24 cellular contexts compared by ENCODE assay signal in the genomic region with DNA sequence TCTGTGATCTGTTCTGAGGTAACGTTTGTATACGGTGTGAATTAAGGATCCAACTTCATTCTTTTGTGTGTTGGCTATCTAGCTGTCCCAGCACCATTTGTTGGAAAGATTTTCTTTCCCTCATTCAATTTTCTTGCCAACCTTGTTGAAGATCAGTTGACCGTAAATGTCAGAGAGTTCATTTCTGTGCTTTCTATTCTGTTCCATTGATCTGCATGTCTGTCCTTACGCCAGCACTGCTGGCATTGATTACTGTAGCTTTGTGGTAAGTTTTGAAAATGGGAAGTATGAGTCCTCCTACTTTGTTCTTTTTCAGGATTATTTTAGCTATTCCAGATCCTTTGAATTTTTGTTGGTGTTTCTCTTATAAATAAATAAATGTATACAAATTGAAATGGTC.
"Had no signal": no experiment of that assay in that cellular context is flagged by ENCODE, and none has a peak within 500 bp of the region (broad histone marks: within the 10 kb centered on the region; RNA-seq: fewer than 3 reads in every experiment).

No MANE protein-coding gene starts in this region.

- H3K4me1 ChIP-seq: Peyer's patch, SJSA1 had no signal

- H3K9ac ChIP-seq: KMS-11 had no signal

- H3K9me3 ChIP-seq: Peyer's patch, SJSA1 had no signal

- DNase-seq: activated B cell treated with CpG ODN at 0.5 μM for 24 hours; activated CD4-positive, alpha-beta memory T cell treated with anti-CD3 and anti-CD28 coated beads for 36 hours; activated CD4-positive, alpha-beta T cell treated with anti-CD3 and anti-CD28 coated beads, Interleukin-2, amount 10 ng/mL, durations not matched to agents 7 days and 5 days; activated CD8-positive, alpha-beta memory T cell treated with anti-CD3 and anti-CD28 coated beads, Interleukin-2, amount 50 U/mL, for 4 hours; activated effector memory CD4-positive, alpha-beta T cell treated with Interleukin-2 at 50 U/mL for 16 hours; activated naive CD4-positive, alpha-beta T cell; activated T-cell treated with anti-CD3 and anti-CD28 coated beads, Interleukin-2, amount 50 U/mL, for 1 hour; aorta; MM.1S; NCI-H1105; NCI-H1436; NCI-H1694 treated with DMSO at 0.1 percent for 48 hours; NCI-H2029 treated with DMSO at 0.1 percent for 48 hours; NCI-H510A treated with DMSO at 0.1 percent for 48 hours; Peyer's patch; Right ventricle myocardium superior had no signal

- H3K4me3 Mint-ChIP-seq: activated B cell treated with CpG ODN at 0.5 μM for 24 hours; activated CD4-positive, alpha-beta memory T cell treated with anti-CD3 and anti-CD28 coated beads for 36 hours; activated CD4-positive, alpha-beta T cell treated with anti-CD3 and anti-CD28 coated beads, Interleukin-2, amount 10 ng/mL, durations not matched to agents 7 days and 5 days; activated naive CD4-positive, alpha-beta T cell treated with anti-CD3 and anti-CD28 coated beads, Interleukin-2, amount 50 U/mL, for 24 hours; activated T-helper 1 cell treated with anti-CD3 and anti-CD28 coated beads, Interleukin-12 subunit alpha, Interleukin-12 subunit beta, Interleukin-2, Interleukin-4 antibody, amounts not matched to agents 30 ng/mL and 10 ng/mL and 1 ng/mL, durations not matched to agents 14 hours and 24 hours and 36 hours; brain; T-helper 1 cell treated with Interleukin-12 subunit alpha and Interleukin-12 subunit beta and Interleukin-4 antibody, amounts not matched to agents 30 μg/mL and 1 μg/mL, for 36 hours had no signal

- H3K27me3 ChIP-seq: Peyer's patch, SJSA1 had no signal

- H3K4me1 Mint-ChIP-seq: activated naive CD4-positive, alpha-beta T cell treated with anti-CD3 and anti-CD28 coated beads, Interleukin-2, amount 50 U/mL, for 24 hours; brain had no signal

- H3K27ac Mint-ChIP-seq: activated B cell treated with CpG ODN at 0.5 μM for 24 hours; activated CD4-positive, alpha-beta T cell treated with anti-CD3 and anti-CD28 coated beads, Interleukin-2, amount 10 ng/mL, durations not matched to agents 7 days and 5 days; activated naive CD4-positive, alpha-beta T cell treated with anti-CD3 and anti-CD28 coated beads, Interleukin-2, amount 50 U/mL, for 24 hours; activated T-helper 1 cell treated with anti-CD3 and anti-CD28 coated beads, Interleukin-12 subunit alpha, Interleukin-12 subunit beta, Interleukin-2, Interleukin-4 antibody, amounts not matched to agents 30 ng/mL and 10 ng/mL and 1 ng/mL, durations not matched to agents 14 hours and 24 hours and 36 hours; brain; T-helper 1 cell treated with Interleukin-12 subunit alpha and Interleukin-12 subunit beta and Interleukin-4 antibody, amounts not matched to agents 30 μg/mL and 1 μg/mL, for 36 hours had no signal

- FAIRE-seq: TTC549 had no signal

- H3K27me3 Mint-ChIP-seq: activated B cell treated with CpG ODN at 0.5 μM for 24 hours; activated CD4-positive, alpha-beta memory T cell treated with anti-CD3 and anti-CD28 coated beads for 36 hours; activated CD4-positive, alpha-beta T cell treated with anti-CD3 and anti-CD28 coated beads, Interleukin-2, amount 10 ng/mL, durations not matched to agents 7 days and 5 days; activated naive CD4-positive, alpha-beta T cell treated with anti-CD3 and anti-CD28 coated beads, Interleukin-2, amount 50 U/mL, for 24 hours had no signal

- H3K36me3 Mint-ChIP-seq: activated naive CD4-positive, alpha-beta T cell treated with anti-CD3 and anti-CD28 coated beads, Interleukin-2, amount 50 U/mL, for 24 hours had no signal

- H3K9me3 Mint-ChIP-seq: activated B cell treated with CpG ODN at 0.5 μM for 24 hours; activated CD4-positive, alpha-beta memory T cell treated with anti-CD3 and anti-CD28 coated beads for 36 hours; activated CD4-positive, alpha-beta T cell treated with anti-CD3 and anti-CD28 coated beads, Interleukin-2, amount 10 ng/mL, durations not matched to agents 7 days and 5 days; activated naive CD4-positive, alpha-beta T cell treated with anti-CD3 and anti-CD28 coated beads, Interleukin-2, amount 50 U/mL, for 24 hours; activated T-helper 1 cell treated with anti-CD3 and anti-CD28 coated beads, Interleukin-12 subunit alpha, Interleukin-12 subunit beta, Interleukin-2, Interleukin-4 antibody, amounts not matched to agents 30 ng/mL and 10 ng/mL and 1 ng/mL, durations not matched to agents 14 hours and 24 hours and 36 hours; T-helper 1 cell treated with Interleukin-12 subunit alpha and Interleukin-12 subunit beta and Interleukin-4 antibody, amounts not matched to agents 30 μg/mL and 1 μg/mL, for 36 hours had no signal

- H3K4me3 ChIP-seq: Peyer's patch, SJSA1 had no signal

- H3K27ac ChIP-seq: KMS-11, Peyer's patch, RWPE1, SJSA1 had no signal

- H3K4me2 ChIP-seq: KMS-11 had no signal

- H3K36me3 ChIP-seq: SJSA1 had no signal
